ENCODE assay signal across 19 cellular contexts in the genomic region with DNA sequence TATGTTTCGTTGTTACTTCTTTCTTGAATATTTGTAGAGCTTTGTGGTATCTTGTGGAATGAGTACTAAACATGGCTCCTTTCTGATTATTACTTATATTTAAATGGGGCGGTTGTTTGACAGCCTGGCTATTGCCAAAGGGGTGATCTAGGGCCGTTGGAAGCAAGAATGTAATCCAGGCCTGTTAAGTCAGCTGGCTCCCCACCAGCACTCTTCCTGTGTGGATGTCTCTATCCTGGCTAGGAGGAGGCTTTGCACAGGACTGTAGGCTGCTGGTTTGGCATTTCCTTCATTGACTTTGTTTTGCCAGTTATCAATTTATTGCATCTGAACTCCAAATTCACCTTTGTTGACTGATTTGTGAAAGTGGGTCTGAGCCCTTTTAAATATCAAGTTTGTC. TPM values are rescaled to one million over a fixed set of nuclear protein-coding genes. Genes with fewer than 3 reads are reported as not detected.
DNase-seq lines count a peak whose midpoint lies in the region; ATAC-seq and TF ChIP-seq lines count a peak whose summit lies in the region.
"Had no signal": no experiment of that assay in that cellular context is flagged by ENCODE, and none has a peak within 500 bp of the region (broad histone marks: within the 10 kb centered on the region; RNA-seq: fewer than 3 reads in every experiment).

No MANE protein-coding gene starts in this region.

- TF ChIP-seq CTCF in Loucy (conservative IDR thresholded peaks at IDR 0.05; ENCODE audit: low read length) (no peak), endothelial cell (IDR thresholded peaks at IDR 0.05; ENCODE audit: unreplicated experiment) (no peak), colonic mucosa (IDR thresholded peaks at IDR 0.05) (no peak)

- no peak for ATAC-seq in memory B cell (ENCODE audit: low read depth)
- ATAC-seq: effector memory CD8-positive, alpha-beta T cell had no signal

- no peaks in the 10 kb centered on the region for H3F3A ChIP-seq in Loucy (ENCODE audit: low read depth)

- peaks cover 36% of the 10 kb centered on the region for H3K4me1 Mint-ChIP-seq in endothelial cell (ENCODE audit: unreplicated experiment)
- H3K4me1 Mint-ChIP-seq in memory B cell, result peaks cover 15% of the 10 kb centered on the region

- H3K27ac Mint-ChIP-seq in endothelial cell (ENCODE audit: unreplicated experiment) (peak overlapping the region; percentile 93), memory B cell (peak overlapping the region; percentile 75)
- H3K27ac Mint-ChIP-seq: activated naive CD4-positive, alpha-beta T cell treated with anti-CD3 and anti-CD28 coated beads, Interleukin-2, amount 10 ng/mL, durations not matched to agents 7 days and 5 days; CD4-positive, alpha-beta T cell; effector memory CD8-positive, alpha-beta T cell; immature natural killer cell had no signal

- H3K27me3 Mint-ChIP-seq in endothelial cell (ENCODE audit: unreplicated experiment), result peaks cover 2% of the 10 kb centered on the region
- H3K27me3 Mint-ChIP-seq in memory B cell, result no peaks in the 10 kb centered on the region
- H3K27me3 Mint-ChIP-seq: activated naive CD4-positive, alpha-beta T cell treated with anti-CD3 and anti-CD28 coated beads, Interleukin-2, amount 10 ng/mL, durations not matched to agents 7 days and 5 days; CD4-positive, alpha-beta T cell; effector memory CD8-positive, alpha-beta T cell had no signal

- H3K4me1 ChIP-seq in Loucy (ENCODE audit: insufficient read depth, low read length, poor library complexity, severe bottlenecking) (peaks cover 43% of the 10 kb centered on the region), colonic mucosa (no peaks in the 10 kb centered on the region)

- H3K4me2 ChIP-seq in Loucy (ENCODE audit: low read depth, low read length, poor library complexity, severe bottlenecking), result peak overlapping the region; percentile 57

- H2AFZ ChIP-seq in Loucy (ENCODE audit: low read length), result no peak overlapping the region

- H3K9me3 Mint-ChIP-seq in endothelial cell (ENCODE audit: unreplicated experiment) (no peaks in the 10 kb centered on the region), memory B cell (peaks cover 8% of the 10 kb centered on the region)

- no peak overlapping the region for H3K27ac ChIP-seq in colonic mucosa

- H3K36me3 ChIP-seq in Loucy (ENCODE audit: insufficient read depth, low read length), result no peaks in the 10 kb centered on the region
- no peaks in the 10 kb centered on the region for H3K36me3 ChIP-seq in colonic mucosa
- H3K36me3 ChIP-seq: upper lobe of left lung had no signal

- H3K9ac ChIP-seq in Loucy (ENCODE audit: low read depth, low read length, poor library complexity, severe bottlenecking) (no peak overlapping the region), colonic mucosa (ENCODE audit: low read depth in 2 of 2, low read length in 2 of 2) (no peak overlapping the region)

- H3K4me3 Mint-ChIP-seq in endothelial cell (ENCODE audit: unreplicated experiment), result no peak overlapping the region
- H3K4me3 Mint-ChIP-seq in memory B cell, result no peak overlapping the region
- H3K4me3 Mint-ChIP-seq: activated naive CD4-positive, alpha-beta T cell treated with anti-CD3 and anti-CD28 coated beads, Interleukin-2, amount 10 ng/mL, durations not matched to agents 7 days and 5 days; CD4-positive, alpha-beta T cell; effector memory CD8-positive, alpha-beta T cell; immature natural killer cell had no signal

- peak; percentile 27 for DNase-seq in EH (ENCODE audit: low read depth)
- peak; percentile 15 for DNase-seq in endothelial cell (ENCODE audit: low spot score)
- no peak for DNase-seq in memory B cell (ENCODE audit: low spot score in 2 of 2)
- no peak for DNase-seq in OCI-M2 (lab: John Stamatoyannopoulos, UW; ENCODE audit: unreplicated experiment)
- no peak for DNase-seq in NCI-H2171 (lab: John Stamatoyannopoulos, UW)
- no peak for DNase-seq in colonic mucosa
- DNase-seq: activated CD4-positive, alpha-beta T cell treated with anti-CD3 and anti-CD28 coated beads for 4 hours; activated CD8-positive, alpha-beta memory T cell treated with anti-CD3 and anti-CD28 coated beads, Interleukin-2, amount 50 U/mL, for 48 hours; activated naive CD4-positive, alpha-beta T cell treated with anti-CD3 and anti-CD28 coated beads, Interleukin-2, amount 10 ng/mL, durations not matched to agents 7 days and 5 days; CD4-positive, alpha-beta T cell; effector memory CD8-positive, alpha-beta T cell; immature natural killer cell; NCI-H1092 treated with DMSO at 0.1 percent for 48 hours; SIG-M5; stimulated activated naive CD4-positive, alpha-beta T cell treated with Interleukin-2 at 50 U/mL for 16 hours; T1000; upper lobe of left lung had no signal

- no peaks in the 10 kb centered on the region for H3K27me3 ChIP-seq in Loucy (ENCODE audit: insufficient read depth, low read length, poor library complexity, severe bottlenecking)
- H3K27me3 ChIP-seq in colonic mucosa, result peaks cover 34% of the 10 kb centered on the region
- H3K27me3 ChIP-seq: upper lobe of left lung had no signal

- intact Hi-C loops in colonic mucosa (cut with DNase I), result no loop called here

- H3K9me2 ChIP-seq in Loucy (replicated peaks; ENCODE audit: low read depth, low read length), result no peaks in the 10 kb centered on the region

- H3K9me3 ChIP-seq in Loucy (ENCODE audit: insufficient read depth, low read depth, low read length) (peaks cover 4% of the 10 kb centered on the region; the same call in 1 of the 2 replicates), colonic mucosa (no peaks in the 10 kb centered on the region)

- peak overlapping the region; percentile 17 for H3K4me3 ChIP-seq in Loucy (ENCODE audit: low read length, poor library complexity, severe bottlenecking)
- no peak overlapping the region for H3K4me3 ChIP-seq in colonic mucosa
- H3K4me3 ChIP-seq: upper lobe of left lung had no signal

- H3K36me3 Mint-ChIP-seq in endothelial cell (ENCODE audit: low read depth, unreplicated experiment) (peaks cover 6% of the 10 kb centered on the region), memory B cell (peaks cover 6% of the 10 kb centered on the region)

- peaks cover 47% of the 10 kb centered on the region; the same call in 1 of the 2 replicates for H3K79me2 ChIP-seq in Loucy (ENCODE audit: insufficient read depth, low read length)

- no peaks in the 10 kb centered on the region for H4K20me1 ChIP-seq in Loucy (ENCODE audit: insufficient read depth, low read length, poor library complexity, severe bottlenecking)

RNA-seq across cellular contexts. Expression of gene FAM234B, which starts 5.6 kb away (rescaled TPM):
- total RNA-seq in endothelial cell (ENCODE audit: unreplicated experiment) (36.3 TPM), colonic mucosa (1 to 10 TPM; 1.5 to 2.0 TPM)

RNA-seq across cellular contexts. Expression of gene HEBP1, which starts 49.8 kb away (rescaled TPM):
- 83.3 TPM for total RNA-seq in endothelial cell (ENCODE audit: unreplicated experiment)
- 10 to 100 TPM; 40.9 to 61.9 TPM for total RNA-seq in colonic mucosa

RNA-seq across cellular contexts. Expression of gene GSG1, which starts 53.7 kb away (rescaled TPM):
- total RNA-seq in endothelial cell (ENCODE audit: unreplicated experiment), result 0.46 TPM
- not detected for total RNA-seq in colonic mucosa
- total RNA-seq: bronchial epithelial cell; CD4-positive, alpha-beta T cell; upper lobe of left lung had no signal

Comparison
In these comparisons a context has a peak if more than half of its experiments do, and no peak if none do; other contexts are left out.
1. DNase-seq: peak in EH (single experiment) and endothelial cell (single experiment); none in memory B cell (0 of 2), OCI-M2 (single experiment), NCI-H2171 (single experiment) and colonic mucosa (single experiment).
2. RNA of gene FAM234B, which starts 5.6 kb away (total RNA-seq): 36.3 TPM in endothelial cell (single experiment); 1.5 to 2.0 TPM in colonic mucosa; every median in the first group is over 10 times any median in the second.